In genomic region chr10:79335470-79336235, GRCh38 we compare ENCODE assay signal across 12 cellular contexts. TPM values are rescaled to one million over a fixed set of nuclear protein-coding genes. Genes with fewer than 3 reads are reported as not detected.
DNase-seq lines count a peak whose midpoint lies in the region; ATAC-seq and TF ChIP-seq lines count a peak whose summit lies in the region.
"Had no signal": no experiment of that assay in that cellular context is flagged by ENCODE, and none has a peak within 500 bp of the region (broad histone marks: within the 10 kb centered on the region; RNA-seq: fewer than 3 reads in every experiment).

No MANE protein-coding gene starts in this region.

- H3K4me1 Mint-ChIP-seq in GM23338, result peaks cover 5% of the 10 kb centered on the region; the same call in 2 of the 3 replicates
- peaks cover 35% of the 10 kb centered on the region for H3K4me1 Mint-ChIP-seq in activated CD8-positive, alpha-beta T cell treated with anti-CD3 and anti-CD28 coated beads for 36 hours (ENCODE audit: low read depth)

- H3F3A ChIP-seq in GM23338 (replicated peaks; ENCODE audit: low read depth), result no peaks in the 10 kb centered on the region

- CTCF ChIA-PET in activated CD8-positive, alpha-beta T cell treated with anti-CD3 and anti-CD28 coated beads for 36 hours (lab: Charles Lee), result interaction anchor here (1.5 to 3.0 kb wide), 3 partner anchors 9 to 12 kb away, joined by 5 to 25 read pairs (median 7); partner anchors contain the start of gene PPIF

- H3K9ac ChIP-seq in parathyroid adenoma, result no peak overlapping the region

- no peak for DNase-seq in GM23338 (ENCODE audit: low spot score)
- DNase-seq in SK-MEL-5 (ENCODE audit: low read depth, low spot score), result peak; percentile 10
- DNase-seq in hypothalamus (lab: John Stamatoyannopoulos, UW), result peak in 50 of 51 donors; percentile 36 to 98 (median 88)
- DNase-seq in activated CD8-positive, alpha-beta T cell treated with anti-CD3 and anti-CD28 coated beads for 36 hours, result no peak
- no peak for DNase-seq in ascending aorta (ENCODE audit: low spot score in 2 of 2)
- no peak for DNase-seq in activated CD4-positive, alpha-beta T cell treated with anti-CD3 and anti-CD28 coated beads for 4 hours
- DNase-seq: foreskin melanocyte, spleen had no signal

- no peak overlapping the region for H2AFZ ChIP-seq in GM23338
- H2AFZ ChIP-seq in parathyroid adenoma, result peak overlapping the region; percentile 75

- no peak overlapping the region for H3K4me3 ChIP-seq in GM23338
- H3K4me3 ChIP-seq in parathyroid adenoma (ENCODE audit: low read depth, low read length), result no peak overlapping the region
- H3K4me3 ChIP-seq in ascending aorta, result no peak overlapping the region
- H3K4me3 ChIP-seq: lung, spleen had no signal

- no peaks in the 10 kb centered on the region for H3K79me2 ChIP-seq in GM23338 (replicated peaks; ENCODE audit: insufficient read depth)
- no peaks in the 10 kb centered on the region for H3K79me2 ChIP-seq in parathyroid adenoma

- in situ Hi-C loops in SK-MEL-5 (cut with HindIII; ENCODE audit: low pct_unique_long_range_greater_than_20kb, low sequenced_read_pairs), result no loop called here

- intact Hi-C loops in activated CD8-positive, alpha-beta T cell treated with anti-CD3 and anti-CD28 coated beads for 36 hours (cut with micrococcal nuclease), result no loop called here
- intact Hi-C loops in ascending aorta (cut with DNase I), result no loop called here

- H3K27ac ChIP-seq in GM23338 (ENCODE audit: low read depth) (no peak overlapping the region), parathyroid adenoma (peak overlapping the region; percentile 88), ascending aorta (peak overlapping the region in 1 of 2 donors; percentile 35)
- H3K27ac ChIP-seq: spleen had no signal

- H3K36me3 Mint-ChIP-seq in GM23338 (ENCODE audit: low read depth), result no peaks in the 10 kb centered on the region; the same call in 2 of the 3 replicates
- H3K36me3 Mint-ChIP-seq in activated CD8-positive, alpha-beta T cell treated with anti-CD3 and anti-CD28 coated beads for 36 hours (ENCODE audit: low read depth), result no peaks in the 10 kb centered on the region

- peaks cover 15% of the 10 kb centered on the region for H3K27me3 Mint-ChIP-seq in GM23338 (ENCODE audit: insufficient read depth, low read depth, poor library complexity)
- no peaks in the 10 kb centered on the region for H3K27me3 Mint-ChIP-seq in activated CD8-positive, alpha-beta T cell treated with anti-CD3 and anti-CD28 coated beads for 36 hours

- H3K9me3 ChIP-seq in parathyroid adenoma (ENCODE audit: control insufficient read depth, low read length), result no peaks in the 10 kb centered on the region
- no peaks in the 10 kb centered on the region for H3K9me3 ChIP-seq in ascending aorta
- H3K9me3 ChIP-seq: spleen had no signal

- H3K36me3 ChIP-seq in GM23338 (ENCODE audit: insufficient read depth) (no peaks in the 10 kb centered on the region), parathyroid adenoma (ENCODE audit: control insufficient read depth, insufficient read depth, low read length) (no peaks in the 10 kb centered on the region), ascending aorta (no peaks in the 10 kb centered on the region)
- H3K36me3 ChIP-seq: spleen had no signal

- H3K4me3 Mint-ChIP-seq in GM23338, result no peak overlapping the region
- H3K4me3 Mint-ChIP-seq in activated CD8-positive, alpha-beta T cell treated with anti-CD3 and anti-CD28 coated beads for 36 hours, result no peak overlapping the region

- H3K9me3 Mint-ChIP-seq in GM23338, result peaks cover 7% of the 10 kb centered on the region; the same call in 2 of the 3 replicates
- peaks cover 4% of the 10 kb centered on the region for H3K9me3 Mint-ChIP-seq in activated CD8-positive, alpha-beta T cell treated with anti-CD3 and anti-CD28 coated beads for 36 hours

- no peaks in the 10 kb centered on the region for H4K20me1 ChIP-seq in GM23338 (replicated peaks; ENCODE audit: insufficient read depth)

- H3K4me2 ChIP-seq in GM23338, result no peak overlapping the region
- H3K4me2 ChIP-seq in parathyroid adenoma (ENCODE audit: low read length), result no peak overlapping the region

- TF ChIP-seq CTCF in GM23338 (conservative IDR thresholded peaks at IDR 0.05; ENCODE audit: low read depth in 2 of 2) (no peak), parathyroid adenoma (IDR thresholded peaks at IDR 0.05) (no peak), ascending aorta (IDR thresholded peaks at IDR 0.05) (no peak)
- TF ChIP-seq CTCF in activated CD8-positive, alpha-beta T cell treated with anti-CD3 and anti-CD28 coated beads for 36 hours (IDR thresholded peaks at IDR 0.05), result no peak

- H3K9me2 ChIP-seq in GM23338 (ENCODE audit: insufficient read depth), result no peaks in the 10 kb centered on the region

- H3K27ac Mint-ChIP-seq in GM23338, result no peak overlapping the region
- H3K27ac Mint-ChIP-seq in activated CD8-positive, alpha-beta T cell treated with anti-CD3 and anti-CD28 coated beads for 36 hours, result no peak overlapping the region

- H3K4me1 ChIP-seq in GM23338 (ENCODE audit: insufficient read depth) (no peaks in the 10 kb centered on the region), parathyroid adenoma (peaks cover 21% of the 10 kb centered on the region), ascending aorta (peaks cover 0 to 5% of the 10 kb centered on the region in 2 donors)

- POLR2A ChIA-PET in activated CD8-positive, alpha-beta T cell treated with anti-CD3 and anti-CD28 coated beads for 36 hours (lab: Charles Lee), result interaction anchor here (1.3 to 3.7 kb wide), 3 partner anchors 12 to 13 kb away, joined by 3 to 19 read pairs (median 8); partner anchors contain the start of gene PPIF

- ATAC-seq in GM23338 (peak; percentile 35), HG02852 (IDR thresholded peaks at IDR 0.05; ENCODE audit: unreplicated experiment) (no peak)
- no peak for ATAC-seq in activated CD8-positive, alpha-beta T cell treated with anti-CD3 and anti-CD28 coated beads for 36 hours
- ATAC-seq: HCT116 had no signal

- H3K27me3 ChIP-seq in GM23338 (ENCODE audit: insufficient read depth), result no peaks in the 10 kb centered on the region
- no peaks in the 10 kb centered on the region for H3K27me3 ChIP-seq in parathyroid adenoma (ENCODE audit: control insufficient read depth, insufficient read depth, low read length)
- H3K27me3 ChIP-seq in ascending aorta, result no peaks in the 10 kb centered on the region
- H3K27me3 ChIP-seq: spleen had no signal

TF ChIP-seq in GM23338, 12 proteins besides CTCF, POLR2A, EP300 and RAD21 (continues in another document):
- TF ChIP-seq ZNF331 (CRISPR knock-in tag; IDR thresholded peaks at IDR 0.05; ENCODE audit: low read depth) (no peak), EZH2phosphoT487 (IDR thresholded peaks at IDR 0.05; ENCODE audit: unreplicated experiment) (no peak), ZNF114 (CRISPR knock-in tag; IDR thresholded peaks at IDR 0.05) (no peak), STAT1 (IDR thresholded peaks at IDR 0.05; ENCODE audit: unreplicated experiment) (no peak)

RNA-seq across cellular contexts. Expression of gene PPIF, which starts 11.6 kb away (rescaled TPM):
- total RNA-seq in GM23338 (2014; rRNA removed; shearing (Covaris generic)), result 42.4 and 43.6 TPM in 2 replicates
- 29.5 and 32.1 TPM in 2 replicates for polyA plus RNA-seq in GM23338 (2016; fragmentation: Nextera tagmentation; extraction: Ambion mirVana)
- total RNA-seq in SK-MEL-5 (2014; rRNA removed; shearing (Covaris generic)), result 25.1 and 26.9 TPM in 2 replicates
- 99.6 and 115 TPM in 2 replicates for polyA plus RNA-seq in SK-MEL-5 (2015; cell fraction: cytosol; rRNA removed)
- 99.0 and 111 TPM in 2 replicates for polyA plus RNA-seq in SK-MEL-5 (2015; cell fraction: nucleus; rRNA removed)
- total RNA-seq in activated CD8-positive, alpha-beta T cell treated with anti-CD3 and anti-CD28 coated beads for 36 hours, result 10 to 100 TPM; 81.5 to 88.6 TPM
- total RNA-seq in ascending aorta, result 172 TPM

Comparison
In these comparisons a context has a peak if more than half of its experiments do, and no peak if none do; other contexts are left out.
1. DNase-seq: peak in SK-MEL-5 (single experiment) and hypothalamus (50 of 51); none in GM23338 (single experiment), activated CD8-positive, alpha-beta T cell treated with anti-CD3 and anti-CD28 coated beads for 36 hours (single experiment), ascending aorta (0 of 2) and activated CD4-positive, alpha-beta T cell treated with anti-CD3 and anti-CD28 coated beads for 4 hours (0 of 2).